In genomic region chr2:69235863-69236262, GRCh38 we compare ENCODE assay signal across 21 cellular contexts.
"Had no signal": no experiment of that assay in that cellular context is flagged by ENCODE, and none has a peak within 500 bp of the region (broad histone marks: within the 10 kb centered on the region; RNA-seq: fewer than 3 reads in every experiment).

No MANE protein-coding gene starts in this region.

- DNase-seq: dermis blood vessel endothelial cell; dorsolateral prefrontal cortex; effector CD4-positive, alpha-beta T cell; effector memory CD4-positive, alpha-beta T cell; foreskin keratinocyte; heart left ventricle; hypothalamus; left cardiac atrium; left lung; left ventricle myocardium superior; lower lobe of right lung; mesenchymal stem cell; mucosa of descending colon had no signal

- H3K9me3 ChIP-seq: esophagus muscularis mucosa, gastroesophageal sphincter, heart left ventricle, left lung, lower lobe of right lung, mucosa of descending colon had no signal

- H3K4me1 ChIP-seq: foreskin keratinocyte, left lung, lower lobe of right lung had no signal

- ATAC-seq: foreskin keratinocyte, gastroesophageal sphincter, heart left ventricle, left cardiac atrium, left lung, left ventricle myocardium superior, lower lobe of right lung, mucosa of descending colon had no signal

- H3K4me3 ChIP-seq: coronary artery, dorsolateral prefrontal cortex, esophagus muscularis mucosa, gastroesophageal sphincter, heart left ventricle, hepatocyte, left lung, lower lobe of right lung, mucosa of descending colon had no signal

- H3K27ac ChIP-seq: coronary artery, dorsolateral prefrontal cortex, foreskin keratinocyte, heart left ventricle, hepatocyte, left lung, lower lobe of right lung had no signal

- H3K27me3 ChIP-seq: dorsolateral prefrontal cortex, esophagus muscularis mucosa, foreskin keratinocyte, gastroesophageal sphincter, heart left ventricle, hepatocyte, left lung had no signal

- H3K36me3 ChIP-seq: esophagus muscularis mucosa, gastroesophageal sphincter, heart left ventricle, left lung, lower lobe of right lung had no signal

- H2AFZ ChIP-seq: hepatocyte had no signal

- H3K79me2 ChIP-seq: hepatocyte had no signal

- H3K4me2 ChIP-seq: hepatocyte had no signal

- FAIRE-seq: endothelial cell of umbilical vein, frontal cortex, islet of Langerhans, keratinocyte had no signal
